Comparison of ENCODE assay signal across 7 cellular contexts in genomic region chr2:216108310-216108966, GRCh38. TPM values are rescaled to one million over a fixed set of nuclear protein-coding genes. Genes with fewer than 3 reads are reported as not detected.
DNase-seq lines count a peak whose midpoint lies in the region; TF ChIP-seq lines count a peak whose summit lies in the region.

No MANE protein-coding gene starts in this region.

- peak; percentile 20 to 25 for DNase-seq in HAP-1 (ENCODE audit: low spot score in 2 of 2)
- DNase-seq in SJSA1 (ENCODE audit: low read depth in 1 of 2, low spot score in 2 of 2) = peak in 1 of 2 experiments; percentile 8
- DNase-seq in fibroblast of the aortic adventitia (ENCODE audit: low read depth) = no peak
- no peak for DNase-seq in T1000 (lab: John Stamatoyannopoulos, UW)
- no peak for DNase-seq in HPDE6-E6E7 (ENCODE audit: extremely low spot score)
- DNase-seq in mucosa of gallbladder (ENCODE audit: low spot score) = no peak

- H3K27me3 ChIP-seq in HAP-1 (ENCODE audit: low read depth) (no peaks in the 10 kb centered on the region), SJSA1 (replicated peaks) (no peaks in the 10 kb centered on the region), skeletal muscle satellite cell (ENCODE audit: control insufficient read depth, insufficient read depth, low read length) (no peaks in the 10 kb centered on the region)

- H3K9ac ChIP-seq in skeletal muscle satellite cell (ENCODE audit: low read depth, low read length) = peak overlapping the region; percentile 98

- H3K4me1 ChIP-seq in HAP-1 = peaks cover 17% of the 10 kb centered on the region
- peaks cover 8% of the 10 kb centered on the region; the same call in 1 of the 2 replicates for H3K4me1 ChIP-seq in SJSA1 (replicated peaks)
- H3K4me1 ChIP-seq in skeletal muscle satellite cell (ENCODE audit: control insufficient read depth, insufficient read depth, low read length) = peaks cover 27% of the 10 kb centered on the region

- peak overlapping the region; percentile 53 for H3K27ac ChIP-seq in SJSA1

- H3K4me3 ChIP-seq in HAP-1 (peak overlapping the region; percentile 91), SJSA1 (peak overlapping the region; percentile 77), fibroblast of the aortic adventitia (ENCODE audit: low read depth, low read length) (peak overlapping the region; percentile 56), skeletal muscle satellite cell (ENCODE audit: low read length) (peak overlapping the region; percentile 54)

- in situ Hi-C loops in HAP-1 (cut with MboI; ENCODE audit: low sequenced_read_pairs) = no loop called here

- no peaks in the 10 kb centered on the region for H3K9me3 ChIP-seq in HAP-1
- no peaks in the 10 kb centered on the region for H3K9me3 ChIP-seq in SJSA1 (replicated peaks)
- H3K9me3 ChIP-seq in skeletal muscle satellite cell (replicated peaks; ENCODE audit: low read length) = no peaks in the 10 kb centered on the region

- peak overlapping the region; percentile 64 for H3K4me2 ChIP-seq in skeletal muscle satellite cell (ENCODE audit: low read length)

- H3K36me3 ChIP-seq in HAP-1 (replicated peaks) (peaks cover 32% of the 10 kb centered on the region), SJSA1 (peaks cover 37% of the 10 kb centered on the region), skeletal muscle satellite cell (ENCODE audit: insufficient read depth, low read length) (peaks cover 30% of the 10 kb centered on the region)

- no peak for TF ChIP-seq CTCF in fibroblast of the aortic adventitia (IDR thresholded peaks at IDR 0.05; ENCODE audit: insufficient read depth, low read length)

RNA-seq across cellular contexts. Expression of gene XRCC5, which starts 0.7 kb away (rescaled TPM):
- total RNA-seq in SJSA1 (2014; rRNA removed; shearing (Covaris generic)) = 299 and 387 TPM in 2 replicates
- total RNA-seq in fibroblast of the aortic adventitia (ENCODE audit: low replicate concordance) (212 and 271 TPM in 2 replicates), mucosa of gallbladder (197 TPM)
- 241 and 250 TPM in 2 replicates for total RNA-seq in skeletal muscle satellite cell (2012; rRNA removed)

RNA-seq across cellular contexts. Expression of gene TMEM169, which starts 26.7 kb away (rescaled TPM):
- total RNA-seq in SJSA1 (2014; rRNA removed; shearing (Covaris generic)) = 0.19 and 0.84 TPM in 2 replicates
- total RNA-seq in fibroblast of the aortic adventitia (ENCODE audit: low replicate concordance) = 0.36 TPM in 1 of 2 replicates, not detected in the other
- 0.25 and 2.2 TPM in 2 replicates for total RNA-seq in skeletal muscle satellite cell (2012; rRNA removed)
- total RNA-seq in mucosa of gallbladder = 7.3 TPM

RNA-seq across cellular contexts. Expression of gene PECR, which starts 26.8 kb away (rescaled TPM):
- total RNA-seq in SJSA1 (2014; rRNA removed; shearing (Covaris generic)) = 7.8 and 24.7 TPM in 2 replicates
- total RNA-seq in fibroblast of the aortic adventitia (ENCODE audit: low replicate concordance) = 4.8 and 7.0 TPM in 2 replicates
- total RNA-seq in skeletal muscle satellite cell (2012; rRNA removed) = 7.6 and 11.7 TPM in 2 replicates
- total RNA-seq in mucosa of gallbladder = 33.7 TPM

Comparison
In these comparisons a context has a peak if more than half of its experiments do, and no peak if none do; other contexts are left out.
1. DNase-seq: peak in HAP-1 (2 of 2); none in fibroblast of the aortic adventitia (single experiment), T1000 (single experiment), HPDE6-E6E7 (single experiment) and mucosa of gallbladder (single experiment).
2. Peak in every context shown above with its lines, with median percentiles within 50 percentile points of each other: H3K4me3 ChIP-seq.